ENCODE assay signal across 26 cellular contexts in genomic region chr11:38648597-38648996, GRCh38.
"Had no signal": no experiment of that assay in that cellular context is flagged by ENCODE, and none has a peak within 500 bp of the region (broad histone marks: within the 10 kb centered on the region; RNA-seq: fewer than 3 reads in every experiment).

No MANE protein-coding gene starts in this region.

- H3K27me3 Mint-ChIP-seq: activated B cell treated with CpG ODN at 0.5 μM for 24 hours; activated CD4-positive, alpha-beta memory T cell treated with anti-CD3 and anti-CD28 coated beads for 36 hours; activated CD4-positive, alpha-beta T cell treated with anti-CD3 and anti-CD28 coated beads, Interleukin-2, amount 10 ng/mL, durations not matched to agents 24 days and 14 days; activated naive CD8-positive, alpha-beta T cell; activated T-helper 17 cell treated with anti-CD3 and anti-CD28 coated beads, Interleukin-2, amount 50 U/mL, for 72 hours; T-helper 17 cell had no signal

- H3K27me3 ChIP-seq: MG63 had no signal

- H3K4me3 Mint-ChIP-seq: activated B cell treated with CpG ODN at 0.5 μM for 24 hours; activated CD4-positive, alpha-beta memory T cell treated with anti-CD3 and anti-CD28 coated beads for 36 hours; activated CD4-positive, alpha-beta T cell treated with anti-CD3 and anti-CD28 coated beads, Interleukin-2, amount 10 ng/mL, durations not matched to agents 24 days and 14 days; activated naive CD4-positive, alpha-beta T cell treated with anti-CD3 and anti-CD28 coated beads for 36 hours; activated naive CD8-positive, alpha-beta T cell; activated T-helper 17 cell treated with anti-CD3 and anti-CD28 coated beads, Interleukin-2, amount 50 U/mL, for 72 hours; T-helper 17 cell had no signal

- H3K4me3 ChIP-seq: MG63 had no signal

- ATAC-seq: activated T-helper 17 cell treated with anti-CD3 and anti-CD28 coated beads, Interleukin-2, amount 50 U/mL, for 72 hours; T-helper 17 cell had no signal

- H3K4me1 Mint-ChIP-seq: activated B cell treated with CpG ODN at 0.5 μM for 24 hours; activated CD4-positive, alpha-beta T cell treated with anti-CD3 and anti-CD28 coated beads, Interleukin-2, amount 10 ng/mL, durations not matched to agents 24 days and 14 days; activated T-helper 17 cell treated with anti-CD3 and anti-CD28 coated beads, Interleukin-2, amount 50 U/mL, for 72 hours; T-helper 17 cell had no signal

- H3K36me3 Mint-ChIP-seq: activated CD4-positive, alpha-beta memory T cell treated with anti-CD3 and anti-CD28 coated beads for 36 hours; activated naive CD8-positive, alpha-beta T cell had no signal

- H3K27ac Mint-ChIP-seq: activated B cell treated with CpG ODN at 0.5 μM for 24 hours; activated CD4-positive, alpha-beta memory T cell treated with anti-CD3 and anti-CD28 coated beads for 36 hours; activated CD4-positive, alpha-beta T cell treated with anti-CD3 and anti-CD28 coated beads, Interleukin-2, amount 10 ng/mL, durations not matched to agents 24 days and 14 days; activated naive CD4-positive, alpha-beta T cell treated with anti-CD3 and anti-CD28 coated beads for 36 hours; activated naive CD8-positive, alpha-beta T cell; activated T-helper 17 cell treated with anti-CD3 and anti-CD28 coated beads, Interleukin-2, amount 50 U/mL, for 72 hours; T-helper 17 cell had no signal

- DNase-seq: activated B cell treated with CpG ODN at 0.5 μM for 24 hours; activated CD4-positive, alpha-beta memory T cell treated with anti-CD3 and anti-CD28 coated beads for 36 hours; activated CD4-positive, alpha-beta T cell treated with anti-CD3 and anti-CD28 coated beads for 1 hour; activated CD4-positive, alpha-beta T cell treated with anti-CD3 and anti-CD28 coated beads, Interleukin-2, amount 10 ng/mL, durations not matched to agents 24 days and 14 days; activated CD8-positive, alpha-beta memory T cell treated with anti-CD3 and anti-CD28 coated beads for 24 hours; activated gamma-delta T cell; activated naive CD4-positive, alpha-beta T cell treated with anti-CD3 and anti-CD28 coated beads for 36 hours; activated T-cell treated with anti-CD3 and anti-CD28 coated beads, Interleukin-2, amount 50 U/mL, for 48 hours; Kasumi-1; KBM-7; MG63; MV-4-11; NCI-H1092 treated with DMSO at 0.1 percent for 48 hours; NCI-H1417 treated with DMSO at 0.1 percent for 48 hours; NCI-H1694; NCI-H2029; NCI-H510A treated with DMSO at 0.1 percent for 48 hours; NCI-H69; NK-92 treated with Interleukin-12 subunit alpha and Interleukin-12 subunit beta, amount 100 ng/mL, for 24 hours; OCI-M1; SHP77 treated with DMSO at 0.1 percent for 48 hours; T-helper 17 cell; T-helper 9 cell had no signal

- FAIRE-seq: RCC 7860 had no signal

- H3K9me3 Mint-ChIP-seq: activated CD4-positive, alpha-beta T cell treated with anti-CD3 and anti-CD28 coated beads, Interleukin-2, amount 10 ng/mL, durations not matched to agents 24 days and 14 days had no signal

- H3K36me3 ChIP-seq: MG63 had no signal

- H3K9me3 ChIP-seq: MG63 had no signal
